In genomic region chr4:185036842-185037241, GRCh38 we compare ENCODE assay signal across 1 cellular context.
TF ChIP-seq lines count a peak whose summit lies in the region.

No MANE protein-coding gene starts in this region.

TF ChIP-seq in GM23338, 12 proteins besides CTCF, POLR2A, EP300 and RAD21 (continued from another document):
- TF ChIP-seq CREB1 (CRISPR knock-in tag; IDR thresholded peaks at IDR 0.05; ENCODE audit: low read depth) (no peak), REST (IDR thresholded peaks at IDR 0.05; ENCODE audit: unreplicated experiment) (no peak), ETS1 (IDR thresholded peaks at IDR 0.05) (no peak), EZH2phosphoT487 (IDR thresholded peaks at IDR 0.05; ENCODE audit: unreplicated experiment) (no peak)
TF ChIP-seq in GM23338: peak in this region for 0.
